In the genomic region with DNA sequence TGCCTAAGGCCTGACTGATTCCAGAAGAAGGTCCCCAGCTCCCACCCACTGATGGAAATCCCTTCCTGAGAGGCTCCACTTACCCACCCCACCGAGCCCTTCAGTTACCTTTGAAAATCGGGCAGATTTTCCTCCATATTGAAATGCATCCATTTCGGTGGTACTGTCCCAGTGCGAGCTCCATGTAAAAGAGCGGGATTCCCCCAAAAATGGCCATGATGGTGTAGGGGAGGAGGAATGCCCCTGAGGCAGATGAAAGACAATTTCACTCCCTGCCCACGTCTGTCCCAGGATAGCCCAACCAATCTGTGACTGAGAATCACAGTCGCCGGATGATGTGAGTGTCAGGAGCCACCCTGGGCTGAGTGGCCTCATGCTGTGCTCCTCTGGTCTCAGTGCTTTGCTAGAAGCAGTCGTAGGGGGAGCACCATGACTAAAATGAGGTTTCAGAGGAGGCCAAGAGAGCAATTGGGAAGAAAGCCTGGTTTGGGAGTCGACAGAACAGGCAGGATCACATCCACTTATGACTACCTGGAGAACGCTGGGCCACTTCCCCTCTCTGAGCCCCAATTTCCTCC, we compare ENCODE assay signal across 21 cellular contexts. TPM values are rescaled to one million over a fixed set of nuclear protein-coding genes. Genes with fewer than 3 reads are reported as not detected.
A peak's percentile ranks its signal among the peaks of the same experiment; 100 is the strongest.
DNase-seq lines count a peak whose midpoint lies in the region; ATAC-seq, FAIRE-seq and TF ChIP-seq lines count a peak whose summit lies in the region.
"Had no signal": no experiment of that assay in that cellular context is flagged by ENCODE, and none has a peak within 500 bp of the region (broad histone marks: within the 10 kb centered on the region; RNA-seq: fewer than 3 reads in every experiment).

No MANE protein-coding gene starts in this region.

- peak; percentile 65 for FAIRE-seq in K562 (lab: Jason Lieb, UNC)

- H3K9me3 ChIP-seq in K562 (replicated peaks; ENCODE audit: control insufficient read depth, insufficient read depth, low read depth, low read length) = no peaks in the 10 kb centered on the region
- no peaks in the 10 kb centered on the region for H3K9me3 ChIP-seq in MM.1S (replicated peaks; ENCODE audit: insufficient read depth, low read length)
- H3K9me3 ChIP-seq: BLaER1, SK-N-SH had no signal

- H2AFZ ChIP-seq in K562 (ENCODE audit: low read depth, low read length) (no peak overlapping the region), MM.1S (ENCODE audit: low read length) (no peak overlapping the region)

- CTCF ChIA-PET in K562 (lab: Yijun Ruan, JAX; ENCODE audit: low intra/inter-chr PET ratio) = no interaction called here
- CTCF ChIA-PET in HEK293T (lab: Yijun Ruan, JAX) = no interaction called here

- no peak overlapping the region for H3K27ac ChIP-seq in K562 (ENCODE audit: extremely low read depth, low read depth, low read length)
- H3K27ac ChIP-seq in MM.1S (ENCODE audit: low read length) = no peak overlapping the region
- H3K27ac ChIP-seq: BLaER1, HL-60 had no signal

- H3K4me3 Mint-ChIP-seq in stimulated activated effector memory CD8-positive, alpha-beta T cell treated with anti-CD3 and anti-CD28 coated beads, Interleukin-12 subunit alpha, Interleukin-12 subunit beta, amount 100 ng/mL, for 72 hours = no peak overlapping the region
- no peak overlapping the region for H3K4me3 Mint-ChIP-seq in T-helper 2 cell treated with Interferon-gamma antibody and Interleukin-4, amounts not matched to agents 5 μg/mL and 100 μg/mL, for 36 hours
- H3K4me3 Mint-ChIP-seq: CD8-positive, alpha-beta memory T cell; H9 had no signal

- no TSS peak for BruUV-seq in K562 (replicated peaks; lab: Mats Ljungman, UMichigan)

- no peak for TF ChIP-seq RAD21 in K562 (CRISPR knock-in tag; conservative IDR thresholded peaks at IDR 0.05 in 1 of 2, IDR thresholded peaks at IDR 0.05 in 1 of 2)

- H3K36me3 ChIP-seq in K562 (ENCODE audit: control insufficient read depth, insufficient read depth, low read length) = no peaks in the 10 kb centered on the region
- no peaks in the 10 kb centered on the region for H3K36me3 ChIP-seq in MM.1S (replicated peaks; ENCODE audit: insufficient read depth, low read length)
- H3K36me3 ChIP-seq: BLaER1 had no signal

- POLR2A ChIA-PET in K562 (lab: Yijun Ruan, JAX) (interaction anchor here (0.6 to 2.3 kb wide), 3 partner anchors 15 to 87 kb away, joined by 3 to 11 read pairs (median 4); no protein-coding TSS in a partner anchor), HEK293T (lab: Yijun Ruan, JAX) (no interaction called here)

- in situ Hi-C loops in K562 (cut with MboI) = no loop called here

- H3K9me1 ChIP-seq in K562 (ENCODE audit: control insufficient read depth, insufficient read depth, low read length) = no peaks in the 10 kb centered on the region

- H3K79me2 ChIP-seq in K562 (ENCODE audit: control insufficient read depth, insufficient read depth, low read length) (no peaks in the 10 kb centered on the region), MM.1S (ENCODE audit: low read length) (no peaks in the 10 kb centered on the region)

- H3K4me3 ChIP-seq in GM12865 (ENCODE audit: low read depth, low read length) = no peak overlapping the region
- H3K4me3 ChIP-seq in K562 = no peak overlapping the region
- no peak overlapping the region for H3K4me3 ChIP-seq in MM.1S (ENCODE audit: low read length)
- H3K4me3 ChIP-seq: BLaER1 had no signal

- H3K9ac ChIP-seq in K562 (ENCODE audit: insufficient read depth in 1 of 2, low read depth in 2 of 2, low read length in 2 of 2) = no peak overlapping the region
- no peak overlapping the region for H3K9ac ChIP-seq in MM.1S (ENCODE audit: low read length)
- H3K9ac ChIP-seq: BLaER1, SK-N-SH had no signal

- H4K20me1 ChIP-seq in K562 (replicated peaks; ENCODE audit: control insufficient read depth, insufficient read depth, low read length) (no peaks in the 10 kb centered on the region), MM.1S (ENCODE audit: insufficient read depth, low read length) (no peaks in the 10 kb centered on the region)
- H4K20me1 ChIP-seq: BLaER1 had no signal

- peaks cover 14 to 16% of the 10 kb centered on the region in 2 experiments; a peak in 4 of 5 replicates for H3K4me1 ChIP-seq in K562 (replicated peaks in 1 of 2; ENCODE audit: control insufficient read depth in 2 of 2, insufficient read depth in 2 of 2, low read length in 2 of 2)
- no peaks in the 10 kb centered on the region for H3K4me1 ChIP-seq in MM.1S (ENCODE audit: low read length)
- H3K4me1 ChIP-seq: BLaER1 had no signal

- no peak for TF ChIP-seq EP300 in K562 (IDR thresholded peaks at IDR 0.05; ENCODE audit: low read length)

- H3K36me3 Mint-ChIP-seq in stimulated activated effector memory CD8-positive, alpha-beta T cell treated with anti-CD3 and anti-CD28 coated beads, Interleukin-12 subunit alpha, Interleukin-12 subunit beta, amount 100 ng/mL, for 72 hours = no peaks in the 10 kb centered on the region
- H3K36me3 Mint-ChIP-seq in T-helper 2 cell treated with Interferon-gamma antibody and Interleukin-4, amounts not matched to agents 5 μg/mL and 100 μg/mL, for 36 hours (ENCODE audit: low read depth) = no peaks in the 10 kb centered on the region

- TF ChIP-seq CTCF in GM12865 (IDR thresholded peaks at IDR 0.05; ENCODE audit: insufficient read depth, low read depth, low read length, missing control alignments) (no peak), K562 (IDR thresholded peaks at IDR 0.05 in 2 of 3, conservative IDR thresholded peaks at IDR 0.05 in 1 of 3; ENCODE audit: insufficient read depth in 2 of 3, low read depth in 1 of 3, low read length in 3 of 3) (no peak), MM.1S (IDR thresholded peaks at IDR 0.05; ENCODE audit: low read length) (no peak)

- 33% methylated on average over 11 of the region's 11 CpGs for WGBS in K562 (ENCODE audit: insufficient coverage, low coverage, missing lambda C conversion rate)

- intact Hi-C loops in K562 (cut with micrococcal nuclease) = no loop called here

- peak; percentile 56 for ATAC-seq in GM18520 (IDR thresholded peaks at IDR 0.05; ENCODE audit: unreplicated experiment)
- ATAC-seq in K562 = peak; percentile 74
- peak; percentile 57 for ATAC-seq in stimulated activated effector memory CD8-positive, alpha-beta T cell treated with anti-CD3 and anti-CD28 coated beads, Interleukin-12 subunit alpha, Interleukin-12 subunit beta, amount 100 ng/mL, for 72 hours
- ATAC-seq: Right ventricle myocardium inferior had no signal

- DNase-seq in GM12865 (ENCODE audit: low read depth) (peak; percentile 55), K562 (ENCODE audit: extremely low read depth in 1 of 4, low spot score in 3 of 4) (no peak), MM.1S (no peak), HEK293T (ENCODE audit: extremely low spot score) (no peak)
- no peak for DNase-seq in stimulated activated effector memory CD8-positive, alpha-beta T cell treated with anti-CD3 and anti-CD28 coated beads, Interleukin-12 subunit alpha, Interleukin-12 subunit beta, amount 100 ng/mL, for 72 hours (ENCODE audit: low spot score in 2 of 2)
- no peak for DNase-seq in T-helper 2 cell treated with Interferon-gamma antibody and Interleukin-4, amounts not matched to agents 5 μg/mL and 100 μg/mL, for 36 hours (ENCODE audit: low spot score)
- DNase-seq: CD8-positive, alpha-beta memory T cell; DMS 273 treated with DMSO at 0.1 percent for 48 hours; H9; KBM-7; NCI-H1092; NCI-H1694 treated with DMSO at 0.1 percent for 48 hours; NCI-H2171; NCI-H446 treated with DMSO at 0.1 percent for 48 hours; NCI-H82; SK-N-SH; T-helper 1 cell had no signal

- H3K9me3 Mint-ChIP-seq in stimulated activated effector memory CD8-positive, alpha-beta T cell treated with anti-CD3 and anti-CD28 coated beads, Interleukin-12 subunit alpha, Interleukin-12 subunit beta, amount 100 ng/mL, for 72 hours = no peaks in the 10 kb centered on the region
- no peaks in the 10 kb centered on the region for H3K9me3 Mint-ChIP-seq in T-helper 2 cell treated with Interferon-gamma antibody and Interleukin-4, amounts not matched to agents 5 μg/mL and 100 μg/mL, for 36 hours

- no peaks in the 10 kb centered on the region for H3F3A ChIP-seq in MM.1S (ENCODE audit: insufficient read depth, low read length)

- H3K9me2 ChIP-seq in MM.1S (replicated peaks; ENCODE audit: insufficient read depth, low read length) = no peaks in the 10 kb centered on the region
- H3K9me2 ChIP-seq: SK-N-SH had no signal

- no peak for TF ChIP-seq POLR2A in K562 (conservative IDR thresholded peaks at IDR 0.05)

- no peak overlapping the region for H3K27ac Mint-ChIP-seq in stimulated activated effector memory CD8-positive, alpha-beta T cell treated with anti-CD3 and anti-CD28 coated beads, Interleukin-12 subunit alpha, Interleukin-12 subunit beta, amount 100 ng/mL, for 72 hours
- H3K27ac Mint-ChIP-seq in T-helper 2 cell treated with Interferon-gamma antibody and Interleukin-4, amounts not matched to agents 5 μg/mL and 100 μg/mL, for 36 hours = no peak overlapping the region
- H3K27ac Mint-ChIP-seq: CD8-positive, alpha-beta memory T cell; H9 had no signal

- H3K4me1 Mint-ChIP-seq in stimulated activated effector memory CD8-positive, alpha-beta T cell treated with anti-CD3 and anti-CD28 coated beads, Interleukin-12 subunit alpha, Interleukin-12 subunit beta, amount 100 ng/mL, for 72 hours = no peaks in the 10 kb centered on the region
- H3K4me1 Mint-ChIP-seq in T-helper 2 cell treated with Interferon-gamma antibody and Interleukin-4, amounts not matched to agents 5 μg/mL and 100 μg/mL, for 36 hours (ENCODE audit: low read depth) = no peaks in the 10 kb centered on the region
- H3K4me1 Mint-ChIP-seq: CD8-positive, alpha-beta memory T cell had no signal

- H3K4me2 ChIP-seq in K562 (ENCODE audit: insufficient read depth, low read length) = no peak overlapping the region
- H3K4me2 ChIP-seq in MM.1S (ENCODE audit: low read depth, low read length) = no peak overlapping the region
- H3K4me2 ChIP-seq: BLaER1, SK-N-SH had no signal

- H3K27me3 Mint-ChIP-seq in T-helper 2 cell treated with Interferon-gamma antibody and Interleukin-4, amounts not matched to agents 5 μg/mL and 100 μg/mL, for 36 hours (ENCODE audit: low read depth) = no peaks in the 10 kb centered on the region

- no peaks in the 10 kb centered on the region; a peak in 1 of 5 replicates for H3K27me3 ChIP-seq in K562 (ENCODE audit: control insufficient read depth in 2 of 2, insufficient read depth in 2 of 2, low read length in 2 of 2)
- no peaks in the 10 kb centered on the region for H3K27me3 ChIP-seq in MM.1S (replicated peaks; ENCODE audit: insufficient read depth, low read length)
- H3K27me3 ChIP-seq: BLaER1 had no signal

RNA-seq across cellular contexts. Expression of a gene that starts 16.7 kb away (rescaled TPM):
- not detected in 2 replicates for total RNA-seq in K562 (2011; cell fraction: chromatin; rRNA removed; ENCODE audit: low replicate concordance)
- total RNA-seq in K562 (2011; cell fraction: nucleolus; rRNA removed) = not detected in 2 replicates
- 0.44 TPM in 1 of 2 replicates, not detected in the other for total RNA-seq in K562 (2011; cell fraction: nucleoplasm; rRNA removed)
- total RNA-seq in K562 (2014; rRNA removed) (0.05 TPM in 1 of 2 replicates, not detected in the other), K562 (2014; rRNA removed; fragmentation: Illumina TruSeq; extraction: Trizol) (not detected in 2 replicates), K562 (2015; rRNA removed; fragmentation: Illumina TruSeq; extraction: Trizol) (not detected in 2 replicates), K562 (2021) (0.09 TPM in 1 of 2 replicates, not detected in the other)
- polyA plus RNA-seq in K562 (2011; rRNA removed) (0.07 TPM in 1 of 2 replicates, not detected in the other), K562 (2014; fragmentation: Illumina TruSeq; extraction: Trizol) (0.06 TPM in 1 of 2 replicates, not detected in the other), K562 (2014; fragmentation: Nextera tagmentation; extraction: Ambion mirVana) (not detected), K562 (2014; rRNA removed) (0.05 TPM in 1 of 2 replicates, not detected in the other)
- polyA plus RNA-seq in K562 (2011; cell fraction: cytosol; rRNA removed) = 0.04 and 0.06 TPM in 2 replicates
- 0.07 TPM in 1 of 2 replicates, not detected in the other for polyA plus RNA-seq in K562 (2011; cell fraction: nucleus; rRNA removed)
- 0.01 and 0.21 TPM in 2 replicates for polyA plus RNA-seq in K562 (2012)
- not detected in 2 replicates for polyA minus RNA-seq in K562 (2011; rRNA and poly(A)+ RNA removed)
- polyA minus RNA-seq in K562 (2011; cell fraction: cytosol; rRNA and poly(A)+ RNA removed) = not detected in 2 replicates
- polyA minus RNA-seq in K562 (2011; cell fraction: nucleus; rRNA and poly(A)+ RNA removed) = not detected in 2 replicates
- total RNA-seq: CD8-positive, alpha-beta memory T cell had no signal
